18 cellular contexts compared by ENCODE assay signal in the genomic region with DNA sequence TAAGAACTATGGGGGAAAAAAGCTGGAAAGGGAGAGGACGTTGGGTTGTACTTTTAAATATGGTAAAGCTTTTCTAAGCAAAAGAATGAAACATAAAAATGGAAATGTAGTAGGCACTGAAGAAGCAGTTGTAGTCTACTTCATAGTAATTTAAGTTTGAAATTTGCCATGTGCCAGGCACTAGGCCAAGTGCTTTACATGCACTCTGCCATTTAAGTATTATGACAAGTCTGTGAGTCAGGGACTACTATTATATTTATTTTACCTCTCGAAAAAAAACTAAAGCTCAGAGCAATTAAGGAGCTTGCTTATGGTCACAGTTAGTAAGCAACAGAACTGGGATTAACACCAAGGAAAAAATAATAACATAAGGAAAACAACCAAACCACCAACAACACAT.
DNase-seq lines count a peak whose midpoint lies in the region; ATAC-seq, FAIRE-seq and TF ChIP-seq lines count a peak whose summit lies in the region.
"Had no signal": no experiment of that assay in that cellular context is flagged by ENCODE, and none has a peak within 500 bp of the region (broad histone marks: within the 10 kb centered on the region; RNA-seq: fewer than 3 reads in every experiment).

No MANE protein-coding gene starts in this region.

- H3K4me3 ChIP-seq in GM23248 = no peak overlapping the region
- no peak overlapping the region for H3K4me3 ChIP-seq in PC-3 (ENCODE audit: low read length)
- H3K4me3 ChIP-seq in endothelial cell of umbilical vein (replicated peaks in 1 of 3; ENCODE audit: insufficient read depth in 1 of 3, low read depth in 1 of 3, low read length in 3 of 3) = no peak overlapping the region
- H3K4me3 ChIP-seq: tibial nerve had no signal

- no peak overlapping the region for H3K27ac ChIP-seq in GM23248
- H3K27ac ChIP-seq in PC-3 (ENCODE audit: low read length) = peak overlapping the region; percentile 38
- no peak overlapping the region for H3K27ac ChIP-seq in endothelial cell of umbilical vein (ENCODE audit: insufficient read depth, low read depth, low read length)
- H3K27ac ChIP-seq: KMS-11, tibial nerve had no signal

- peaks cover 16% of the 10 kb centered on the region for H3K9me3 Mint-ChIP-seq in osteocyte (ENCODE audit: unreplicated experiment)
- peaks cover 20% of the 10 kb centered on the region for H3K9me3 Mint-ChIP-seq in activated T-helper 1 cell treated with anti-CD3 and anti-CD28 coated beads, Interleukin-12 subunit alpha, Interleukin-12 subunit beta, Interleukin-2, Interleukin-4 antibody, amounts not matched to agents 30 ng/mL and 10 ng/mL and 1 ng/mL, durations not matched to agents 14 hours and 24 hours and 36 hours

- POLR2A ChIA-PET in PC-3 (lab: Charles Lee; ENCODE audit: unreplicated experiment) = no interaction called here
- POLR2A ChIA-PET in endothelial cell of umbilical vein (lab: Charles Lee) = no interaction called here

- H3K9me2 ChIP-seq in GM23248 (ENCODE audit: insufficient read depth) = no peaks in the 10 kb centered on the region
- no peaks in the 10 kb centered on the region for H3K9me2 ChIP-seq in PC-3 (replicated peaks; ENCODE audit: low read length)

- H3K9ac ChIP-seq in GM23248 = no peak overlapping the region
- peak overlapping the region; percentile 26; the same call in 1 of the 2 replicates for H3K9ac ChIP-seq in PC-3 (ENCODE audit: low read length)
- H3K9ac ChIP-seq in endothelial cell of umbilical vein (replicated peaks; ENCODE audit: extremely low read depth, insufficient read depth, low read length) = no peak overlapping the region
- H3K9ac ChIP-seq: KMS-11 had no signal

- H3K27me3 ChIP-seq in GM23248 (replicated peaks; ENCODE audit: insufficient read depth) (no peaks in the 10 kb centered on the region), PC-3 (ENCODE audit: low read length) (no peaks in the 10 kb centered on the region), endothelial cell of umbilical vein (ENCODE audit: control insufficient read depth in 2 of 2, insufficient read depth in 2 of 2, low read length in 2 of 2) (no peaks in the 10 kb centered on the region)
- H3K27me3 ChIP-seq: tibial nerve had no signal

- FAIRE-seq in endothelial cell of umbilical vein (lab: Jason Lieb, UNC) (peak; percentile 62), urothelium cell line (lab: Jason Lieb, UNC) (no peak)

- WGBS in GM23248 (ENCODE audit: low coverage in 1 of 2, low lambda C conversion rate in 2 of 2, missing lambda C conversion rate in 2 of 2), 2 experiments = 34 to 44% methylated on average over 2 of the region's 2 CpGs

- H3K27me3 Mint-ChIP-seq in osteocyte (ENCODE audit: unreplicated experiment) = no peaks in the 10 kb centered on the region
- no peaks in the 10 kb centered on the region for H3K27me3 Mint-ChIP-seq in activated T-helper 1 cell treated with anti-CD3 and anti-CD28 coated beads, Interleukin-12 subunit alpha, Interleukin-12 subunit beta, Interleukin-2, Interleukin-4 antibody, amounts not matched to agents 30 ng/mL and 10 ng/mL and 1 ng/mL, durations not matched to agents 14 hours and 24 hours and 36 hours (ENCODE audit: insufficient read depth)
- H3K27me3 Mint-ChIP-seq: activated CD4-positive, alpha-beta T cell treated with anti-CD3 and anti-CD28 coated beads for 36 hours; memory B cell; T-cell had no signal

- DNase-seq in GM23248 (peak; percentile 88), PC-3 (peak; percentile 90), endothelial cell of umbilical vein (ENCODE audit: low read depth, low spot score) (peak; percentile 56), osteocyte (ENCODE audit: extremely low spot score, unreplicated experiment) (no peak), foreskin melanocyte (no peak), kidney glomerular epithelial cell (lab: John Stamatoyannopoulos, UW) (no peak), urothelium cell line (ENCODE audit: low spot score) (no peak)
- DNase-seq in activated T-helper 1 cell treated with anti-CD3 and anti-CD28 coated beads, Interleukin-12 subunit alpha, Interleukin-12 subunit beta, Interleukin-2, Interleukin-4 antibody, amounts not matched to agents 30 ng/mL and 10 ng/mL and 1 ng/mL, durations not matched to agents 14 hours and 24 hours and 36 hours (ENCODE audit: low spot score) = no peak
- DNase-seq: activated CD4-positive, alpha-beta T cell treated with anti-CD3 and anti-CD28 coated beads for 36 hours; activated T-cell treated with anti-CD3 and anti-CD28 coated beads, Interleukin-2, amount 50 U/mL, for 1 hour; COR-L47; effector CD4-positive, alpha-beta T cell; hippocampal formation; nucleus accumbens; T-cell had no signal

- intact Hi-C loops in PC-3 (cut with micrococcal nuclease) (no loop called here), endothelial cell of umbilical vein (cut with micrococcal nuclease) (no loop called here)
- intact Hi-C loops in activated T-helper 1 cell treated with anti-CD3 and anti-CD28 coated beads, Interleukin-12 subunit alpha, Interleukin-12 subunit beta, Interleukin-2, Interleukin-4 antibody, amounts not matched to agents 30 ng/mL and 10 ng/mL and 1 ng/mL, durations not matched to agents 14 hours and 24 hours and 36 hours (cut with micrococcal nuclease) = no loop called here

- CTCF ChIA-PET in PC-3 (lab: Charles Lee) (interaction anchor here (0.6 kb wide), 1 partner anchor 9 kb away, joined by 3 read pairs; no protein-coding TSS in a partner anchor), endothelial cell of umbilical vein (lab: Charles Lee) (interaction anchor here (0.6 to 2.2 kb wide), 9 partner anchors 9 to 1765 kb away, joined by 3 to 7 read pairs (median 4); no protein-coding TSS in a partner anchor)

- H2AFZ ChIP-seq in GM23248 (no peak overlapping the region), PC-3 (ENCODE audit: low read length) (no peak overlapping the region), endothelial cell of umbilical vein (ENCODE audit: low read depth, low read length) (no peak overlapping the region)

- no peak for TF ChIP-seq POLR2A in endothelial cell of umbilical vein (IDR thresholded peaks at IDR 0.05; ENCODE audit: low read depth, low read length)

- H4K20me1 ChIP-seq in GM23248 (ENCODE audit: insufficient read depth) = no peaks in the 10 kb centered on the region
- no peaks in the 10 kb centered on the region for H4K20me1 ChIP-seq in PC-3 (ENCODE audit: low read length)
- no peaks in the 10 kb centered on the region for H4K20me1 ChIP-seq in endothelial cell of umbilical vein (replicated peaks; ENCODE audit: control insufficient read depth, extremely low read depth, insufficient read depth, low read length)

- BruUV-seq in PC-3 (replicated peaks; lab: Mats Ljungman, UMichigan) = no TSS peak
- no TSS peak for BruUV-seq in endothelial cell of umbilical vein (replicated peaks; lab: Mats Ljungman, UMichigan)

- peaks cover 44% of the 10 kb centered on the region for H3K4me1 Mint-ChIP-seq in osteocyte (ENCODE audit: unreplicated experiment)
- H3K4me1 Mint-ChIP-seq in activated T-helper 1 cell treated with anti-CD3 and anti-CD28 coated beads, Interleukin-12 subunit alpha, Interleukin-12 subunit beta, Interleukin-2, Interleukin-4 antibody, amounts not matched to agents 30 ng/mL and 10 ng/mL and 1 ng/mL, durations not matched to agents 14 hours and 24 hours and 36 hours (ENCODE audit: low read depth) = no peaks in the 10 kb centered on the region
- H3K4me1 Mint-ChIP-seq: activated CD4-positive, alpha-beta T cell treated with anti-CD3 and anti-CD28 coated beads for 36 hours; T-cell had no signal

- H3K4me3 Mint-ChIP-seq in osteocyte (ENCODE audit: unreplicated experiment) = no peak overlapping the region
- H3K4me3 Mint-ChIP-seq in activated T-helper 1 cell treated with anti-CD3 and anti-CD28 coated beads, Interleukin-12 subunit alpha, Interleukin-12 subunit beta, Interleukin-2, Interleukin-4 antibody, amounts not matched to agents 30 ng/mL and 10 ng/mL and 1 ng/mL, durations not matched to agents 14 hours and 24 hours and 36 hours = no peak overlapping the region
- H3K4me3 Mint-ChIP-seq: activated CD4-positive, alpha-beta T cell treated with anti-CD3 and anti-CD28 coated beads for 36 hours; memory B cell; T-cell had no signal

- H3K79me2 ChIP-seq in GM23248 (ENCODE audit: insufficient read depth) = no peaks in the 10 kb centered on the region
- no peaks in the 10 kb centered on the region for H3K79me2 ChIP-seq in PC-3 (ENCODE audit: low read length)
- no peaks in the 10 kb centered on the region for H3K79me2 ChIP-seq in endothelial cell of umbilical vein (ENCODE audit: control insufficient read depth, insufficient read depth, low read length)

- peaks cover 15% of the 10 kb centered on the region for H3K36me3 Mint-ChIP-seq in osteocyte (ENCODE audit: unreplicated experiment)
- H3K36me3 Mint-ChIP-seq in activated T-helper 1 cell treated with anti-CD3 and anti-CD28 coated beads, Interleukin-12 subunit alpha, Interleukin-12 subunit beta, Interleukin-2, Interleukin-4 antibody, amounts not matched to agents 30 ng/mL and 10 ng/mL and 1 ng/mL, durations not matched to agents 14 hours and 24 hours and 36 hours (ENCODE audit: low read depth) = peaks cover 4% of the 10 kb centered on the region

- peak; percentile 91 for ATAC-seq in PC-3
- ATAC-seq: activated CD4-positive, alpha-beta T cell treated with anti-CD3 and anti-CD28 coated beads for 36 hours; T-cell had no signal

- peak overlapping the region; percentile 80 for H3K27ac Mint-ChIP-seq in osteocyte (ENCODE audit: unreplicated experiment)
- H3K27ac Mint-ChIP-seq in activated T-helper 1 cell treated with anti-CD3 and anti-CD28 coated beads, Interleukin-12 subunit alpha, Interleukin-12 subunit beta, Interleukin-2, Interleukin-4 antibody, amounts not matched to agents 30 ng/mL and 10 ng/mL and 1 ng/mL, durations not matched to agents 14 hours and 24 hours and 36 hours = no peak overlapping the region
- H3K27ac Mint-ChIP-seq: activated CD4-positive, alpha-beta T cell treated with anti-CD3 and anti-CD28 coated beads for 36 hours; memory B cell; T-cell had no signal

- H3K4me2 ChIP-seq in GM23248 (ENCODE audit: unreplicated experiment) = no peak overlapping the region
- peak overlapping the region; percentile 40 for H3K4me2 ChIP-seq in PC-3 (ENCODE audit: low read length)
- H3K4me2 ChIP-seq in endothelial cell of umbilical vein (ENCODE audit: insufficient read depth, low read length) = no peak overlapping the region
- H3K4me2 ChIP-seq: KMS-11 had no signal

- no peak for TF ChIP-seq CTCF in PC-3 (conservative IDR thresholded peaks at IDR 0.05; ENCODE audit: low read depth, low read length)
- no peak for TF ChIP-seq CTCF in endothelial cell of umbilical vein (IDR thresholded peaks at IDR 0.05; ENCODE audit: extremely low read depth in 1 of 2, insufficient read depth in 1 of 2, low read depth in 1 of 2, low read length in 2 of 2)
- TF ChIP-seq CTCF in osteocyte (IDR thresholded peaks at IDR 0.05) = no peak

- in situ Hi-C loops in GM23248 (cut with MboI) = no loop called here

- dilution Hi-C loops in endothelial cell of umbilical vein (cut with MboI; ENCODE audit: extremely low pct_ligation_motif_present, low sequenced_read_pairs) = no loop called here

- H3K36me3 ChIP-seq in GM23248 (ENCODE audit: low read depth) (no peaks in the 10 kb centered on the region), PC-3 (ENCODE audit: low read depth, low read length) (no peaks in the 10 kb centered on the region), endothelial cell of umbilical vein (ENCODE audit: control insufficient read depth in 2 of 2, extremely low read depth in 1 of 2, insufficient read depth in 2 of 2, low read length in 2 of 2) (no peaks in the 10 kb centered on the region)
- H3K36me3 ChIP-seq: tibial nerve had no signal

- 0 out of 2 replicates have a peak, but pooled peaks cover 3% of the 10 kb centered on the region for H3F3A ChIP-seq in GM23248 (ENCODE audit: insufficient read depth)
- H3F3A ChIP-seq in PC-3 (ENCODE audit: low read length, unreplicated experiment) = no peaks in the 10 kb centered on the region

- no peaks in the 10 kb centered on the region for H3K9me1 ChIP-seq in endothelial cell of umbilical vein (replicated peaks; ENCODE audit: control insufficient read depth, extremely low read depth, insufficient read depth, low read length)

- no peaks in the 10 kb centered on the region for H3K9me3 ChIP-seq in GM23248 (ENCODE audit: low read depth)
- no peaks in the 10 kb centered on the region for H3K9me3 ChIP-seq in PC-3 (ENCODE audit: low read length)
- H3K9me3 ChIP-seq in endothelial cell of umbilical vein (replicated peaks; ENCODE audit: control insufficient read depth, insufficient read depth, low read length) = no peaks in the 10 kb centered on the region

- peaks cover 18% of the 10 kb centered on the region for H3K4me1 ChIP-seq in GM23248 (ENCODE audit: insufficient read depth)
- H3K4me1 ChIP-seq in PC-3 (ENCODE audit: insufficient read depth, low read length) = peaks cover 18% of the 10 kb centered on the region
- H3K4me1 ChIP-seq in endothelial cell of umbilical vein (ENCODE audit: control insufficient read depth, extremely low read depth, insufficient read depth, low read length) = no peaks in the 10 kb centered on the region
- H3K4me1 ChIP-seq: tibial nerve had no signal

Comparison
In these comparisons a context has a peak if more than half of its experiments do, and no peak if none do; other contexts are left out.
1. DNase-seq: peak in GM23248 (single experiment), PC-3 (single experiment) and endothelial cell of umbilical vein (single experiment); none in osteocyte (single experiment), activated T-helper 1 cell treated with anti-CD3 and anti-CD28 coated beads, Interleukin-12 subunit alpha, Interleukin-12 subunit beta, Interleukin-2, Interleukin-4 antibody, amounts not matched to agents 30 ng/mL and 10 ng/mL and 1 ng/mL, durations not matched to agents 14 hours and 24 hours and 36 hours (single experiment), foreskin melanocyte (single experiment), kidney glomerular epithelial cell (single experiment) and urothelium cell line (single experiment).